ENCODE assay signal across 2 cellular contexts in genomic region chr3:141388823-141389617, GRCh38.
TF ChIP-seq lines count a peak whose summit lies in the region.

No MANE protein-coding gene starts in this region.

TF ChIP-seq in IMR-90, 13 proteins besides CTCF, POLR2A, EP300 and RAD21 (continued from another document):
- TF ChIP-seq USF2 (IDR thresholded peaks at IDR 0.05; ENCODE audit: low read depth, low read length) (no peak), RFX5 (IDR thresholded peaks at IDR 0.05; ENCODE audit: low read depth, low read length) (no peak), MAZ (IDR thresholded peaks at IDR 0.05; ENCODE audit: borderline replicate concordance, low read depth, low read length) (no peak), SMC3 (IDR thresholded peaks at IDR 0.05; ENCODE audit: low read depth, low read length) (no peak), RCOR1 (IDR thresholded peaks at IDR 0.05; ENCODE audit: insufficient replicate concordance, low read length) (no peak), CHD1 (IDR thresholded peaks at IDR 0.05; ENCODE audit: low read depth, low read length) (no peak), FOS (IDR thresholded peaks at IDR 0.05; ENCODE audit: low read depth, low read length) (no peak), NFE2L2 (IDR thresholded peaks at IDR 0.05; ENCODE audit: low read depth, low read length) (no peak), MAFK (IDR thresholded peaks at IDR 0.05; ENCODE audit: low read depth, low read length) (no peak), MXI1 (IDR thresholded peaks at IDR 0.05; ENCODE audit: borderline replicate concordance, low read depth, low read length) (no peak)
- TF ChIP-seq, protein P1, sequence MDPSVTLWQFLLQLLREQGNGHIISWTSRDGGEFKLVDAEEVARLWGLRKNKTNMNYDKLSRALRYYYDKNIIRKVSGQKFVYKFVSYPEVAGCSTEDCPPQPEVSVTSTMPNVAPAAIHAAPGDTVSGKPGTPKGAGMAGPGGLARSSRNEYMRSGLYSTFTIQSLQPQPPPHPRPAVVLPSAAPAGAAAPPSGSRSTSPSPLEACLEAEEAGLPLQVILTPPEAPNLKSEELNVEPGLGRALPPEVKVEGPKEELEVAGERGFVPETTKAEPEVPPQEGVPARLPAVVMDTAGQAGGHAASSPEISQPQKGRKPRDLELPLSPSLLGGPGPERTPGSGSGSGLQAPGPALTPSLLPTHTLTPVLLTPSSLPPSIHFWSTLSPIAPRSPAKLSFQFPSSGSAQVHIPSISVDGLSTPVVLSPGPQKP (IDR thresholded peaks at IDR 0.05; ENCODE audit: borderline replicate concordance, low read depth, low read length) = no peak

TF ChIP-seq in neural cell, 6 proteins besides CTCF, POLR2A, EP300 and RAD21 (continued from another document):
- TF ChIP-seq REST (IDR thresholded peaks at IDR 0.05; ENCODE audit: borderline replicate concordance) = no peak
- no peak for TF ChIP-seq MXI1 (conservative IDR thresholded peaks at IDR 0.05; ENCODE audit: poor library complexity, severe bottlenecking)
- TF ChIP-seq EZH2 (IDR thresholded peaks at IDR 0.05; ENCODE audit: borderline replicate concordance, insufficient read depth, low read length, poor library complexity, severe bottlenecking) = no peak
- no peak for TF ChIP-seq POLR2AphosphoS5 (IDR thresholded peaks at IDR 0.05)
